8 cellular contexts compared by ENCODE assay signal in the genomic region with DNA sequence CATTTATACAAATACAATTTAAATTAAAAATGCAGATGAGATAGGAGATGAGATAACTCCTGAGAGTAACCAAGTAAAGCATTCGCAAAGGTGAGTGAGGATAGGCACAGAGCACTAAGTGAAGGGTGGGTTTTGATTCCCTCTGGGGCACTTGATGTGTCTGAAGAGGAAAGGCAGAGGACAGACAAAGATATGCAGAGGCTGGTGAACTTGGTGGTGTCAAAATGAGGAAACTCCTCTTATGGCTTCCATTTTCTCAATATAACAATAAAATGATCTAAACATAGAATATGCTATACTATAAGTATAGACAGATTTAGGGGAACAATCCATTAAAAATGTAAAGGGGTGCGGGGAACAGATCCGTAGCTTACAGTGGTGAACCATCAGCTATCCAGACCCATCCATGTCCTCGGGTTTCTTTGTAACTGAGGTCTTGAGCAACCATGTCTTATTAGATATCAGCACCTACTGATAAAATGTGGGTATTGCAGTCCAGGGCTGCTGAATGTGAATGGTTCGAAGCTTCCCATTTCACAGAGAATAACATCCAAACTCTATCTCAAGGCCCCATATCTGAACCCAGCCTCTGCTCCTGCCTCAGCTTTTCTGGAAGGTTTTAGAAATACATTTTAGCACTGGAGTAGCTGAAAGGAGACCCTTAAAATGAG.
DNase-seq lines count a peak whose midpoint lies in the region; ATAC-seq, FAIRE-seq and TF ChIP-seq lines count a peak whose summit lies in the region.

No MANE protein-coding gene starts in this region.

- peaks cover 6% of the 10 kb centered on the region; the same call in 1 of the 2 replicates for H3K36me3 ChIP-seq in DOHH2 (ENCODE audit: control insufficient read depth, low read length)
- H3K36me3 ChIP-seq in PC-9 (ENCODE audit: low read depth): no peaks in the 10 kb centered on the region
- H3K36me3 ChIP-seq in cardiac muscle cell: no peaks in the 10 kb centered on the region
- no peaks in the 10 kb centered on the region for H3K36me3 ChIP-seq in CD8-positive, alpha-beta memory T cell (ENCODE audit: insufficient read depth, low read length)

- H3K27ac Mint-ChIP-seq in CD8-positive, alpha-beta memory T cell: no peak overlapping the region

- CTCF ChIA-PET in PC-9 (lab: Charles Lee): no interaction called here
- CTCF ChIA-PET in CD8-positive, alpha-beta memory T cell (lab: Charles Lee): no interaction called here

- intact Hi-C loops in PC-9 (cut with micrococcal nuclease; ENCODE audit: unreplicated experiment): no loop called here

- H3K27me3 ChIP-seq in DOHH2 (ENCODE audit: control insufficient read depth, low read length) (no peaks in the 10 kb centered on the region), PC-9 (ENCODE audit: insufficient read depth, low read depth) (no peaks in the 10 kb centered on the region), cardiac muscle cell (no peaks in the 10 kb centered on the region)
- H3K27me3 ChIP-seq in CD8-positive, alpha-beta memory T cell (ENCODE audit: insufficient read depth, low read length, poor library complexity, severe bottlenecking): no peaks in the 10 kb centered on the region

- POLR2A ChIA-PET in PC-9 (lab: Charles Lee; ENCODE audit: unreplicated experiment): no interaction called here
- POLR2A ChIA-PET in CD8-positive, alpha-beta memory T cell (lab: Charles Lee): no interaction called here

- H3K27ac ChIP-seq in DOHH2 (ENCODE audit: low read depth, low read length): no peak overlapping the region
- no peak overlapping the region for H3K27ac ChIP-seq in PC-9
- no peak overlapping the region for H3K27ac ChIP-seq in cardiac muscle cell
- H3K27ac ChIP-seq in CD8-positive, alpha-beta memory T cell (ENCODE audit: low read depth, low read length): no peak overlapping the region

- H3K9me3 Mint-ChIP-seq in CD8-positive, alpha-beta memory T cell: peaks cover 0 to 5% (median 2%) of the 10 kb centered on the region in 5 donors

- H2AFZ ChIP-seq in PC-9: 0 out of 2 replicates have a peak overlapping the region, but pooled peaks have one; percentile 42

- H3K4me3 ChIP-seq in DOHH2 (ENCODE audit: low read length) (no peak overlapping the region), PC-9 (no peak overlapping the region), cardiac muscle cell (no peak overlapping the region)
- no peak overlapping the region for H3K4me3 ChIP-seq in CD8-positive, alpha-beta memory T cell (ENCODE audit: low read length)

- peak in 1 of 2 experiments; percentile 5 for DNase-seq in PC-9
- peak; percentile 8 to 37 for DNase-seq in cardiac muscle cell (ENCODE audit: low read depth in 1 of 2, low spot score in 1 of 2)
- peak; percentile 16 for DNase-seq in urothelium cell line (ENCODE audit: low spot score)
- DNase-seq in CD8-positive, alpha-beta memory T cell: no peak
- no peak for DNase-seq in activated CD8-positive, alpha-beta memory T cell treated with anti-CD3 and anti-CD28 coated beads, Interleukin-2, amount 50 U/mL, for 48 hours

- H3K4me3 Mint-ChIP-seq in CD8-positive, alpha-beta memory T cell: no peak overlapping the region

- H3K9me2 ChIP-seq in DOHH2 (replicated peaks; ENCODE audit: control insufficient read depth, low read length) (no peaks in the 10 kb centered on the region), PC-9 (ENCODE audit: insufficient read depth) (no peaks in the 10 kb centered on the region)

- no peaks in the 10 kb centered on the region for H3K27me3 Mint-ChIP-seq in CD8-positive, alpha-beta memory T cell

- ATAC-seq in GM19438 (IDR thresholded peaks at IDR 0.05; ENCODE audit: low read depth, unreplicated experiment) (peak; percentile 91), HG03159 (IDR thresholded peaks at IDR 0.05; ENCODE audit: unreplicated experiment) (peak; percentile 94)

- H3K4me1 Mint-ChIP-seq in CD8-positive, alpha-beta memory T cell: no peaks in the 10 kb centered on the region

- H3K4me2 ChIP-seq in DOHH2 (ENCODE audit: low read length) (no peak overlapping the region), PC-9 (no peak overlapping the region)

- no TSS peak for BruUV-seq in PC-9 (replicated peaks; lab: Mats Ljungman, UMichigan)

- H3K9me3 ChIP-seq in DOHH2 (ENCODE audit: control insufficient read depth, insufficient read depth, low read length): peaks cover 15% of the 10 kb centered on the region; the same call in 1 of the 2 replicates
- no peaks in the 10 kb centered on the region for H3K9me3 ChIP-seq in PC-9 (ENCODE audit: insufficient read depth, low read depth)
- no peaks in the 10 kb centered on the region for H3K9me3 ChIP-seq in cardiac muscle cell (ENCODE audit: low read depth)
- no peaks in the 10 kb centered on the region for H3K9me3 ChIP-seq in CD8-positive, alpha-beta memory T cell (ENCODE audit: low read length)

- no peaks in the 10 kb centered on the region for H3K36me3 Mint-ChIP-seq in CD8-positive, alpha-beta memory T cell

- no peaks in the 10 kb centered on the region for H4K20me1 ChIP-seq in DOHH2 (ENCODE audit: control insufficient read depth, insufficient read depth, low read depth, low read length)
- no peaks in the 10 kb centered on the region for H4K20me1 ChIP-seq in PC-9 (ENCODE audit: insufficient read depth)

- H3F3A ChIP-seq in DOHH2 (ENCODE audit: control insufficient read depth, insufficient read depth) (no peaks in the 10 kb centered on the region), PC-9 (ENCODE audit: insufficient read depth, low read depth) (no peaks in the 10 kb centered on the region)

- FAIRE-seq in urothelium cell line (lab: Jason Lieb, UNC): no peak

- TF ChIP-seq CTCF in DOHH2 (IDR thresholded peaks at IDR 0.05; ENCODE audit: low read depth, low read length, poor library complexity, severe bottlenecking): peak; percentile 71
- TF ChIP-seq CTCF in PC-9 (conservative IDR thresholded peaks at IDR 0.05): peak; percentile 70
- TF ChIP-seq CTCF in cardiac muscle cell (IDR thresholded peaks at IDR 0.05; ENCODE audit: low read depth, low read length): peak; percentile 20

- H3K4me1 ChIP-seq in DOHH2 (ENCODE audit: control insufficient read depth, low read length) (peaks cover 10% of the 10 kb centered on the region), PC-9 (replicated peaks; ENCODE audit: insufficient read depth) (no peaks in the 10 kb centered on the region), cardiac muscle cell (ENCODE audit: low read depth) (no peaks in the 10 kb centered on the region)
- H3K4me1 ChIP-seq in CD8-positive, alpha-beta memory T cell (ENCODE audit: insufficient read depth, low read length): no peaks in the 10 kb centered on the region

- H3K79me2 ChIP-seq in DOHH2 (ENCODE audit: control insufficient read depth, low read length) (no peaks in the 10 kb centered on the region), PC-9 (ENCODE audit: low read depth) (no peaks in the 10 kb centered on the region)

Comparison
In these comparisons a context has a peak if more than half of its experiments do, and no peak if none do; other contexts are left out.
1. CTCF ChIP-seq: peak in every context shown above with its lines; median percentile 71 in DOHH2; 70 in PC-9; 20 in cardiac muscle cell.
2. DNase-seq: peak in cardiac muscle cell (2 of 2) and urothelium cell line (single experiment); none in CD8-positive, alpha-beta memory T cell (0 of 5) and activated CD8-positive, alpha-beta memory T cell treated with anti-CD3 and anti-CD28 coated beads, Interleukin-2, amount 50 U/mL, for 48 hours (single experiment).